ENCODE assay signal across 20 cellular contexts in genomic region chr1:46407636-46408035, GRCh38.
"Had no signal": no experiment of that assay in that cellular context is flagged by ENCODE, and none has a peak within 500 bp of the region (broad histone marks: within the 10 kb centered on the region; RNA-seq: fewer than 3 reads in every experiment).

No MANE protein-coding gene starts in this region.

- DNase-seq: activated CD4-positive, alpha-beta T cell treated with anti-CD3 and anti-CD28 coated beads, Interleukin-2, amount 10 ng/mL, durations not matched to agents 24 days and 14 days; activated CD4-positive, CD25-positive, alpha-beta regulatory T cell; activated CD8-positive, alpha-beta T cell treated with anti-CD3 and anti-CD28 coated beads for 36 hours; activated naive CD4-positive, alpha-beta T cell treated with anti-CD3 and anti-CD28 coated beads for 36 hours; activated T-cell treated with anti-CD3 and anti-CD28 coated beads, Interleukin-2, amount 50 U/mL, for 1 hour; effector CD8-positive, alpha-beta T cell; immature natural killer cell; left ventricle myocardium superior; natural killer cell; right cardiac atrium; stimulated activated CD4-positive, alpha-beta T cell treated with anti-CD3 and anti-CD28 coated beads, Interleukin-15, amount 100 ng/mL, for 24 hours; stimulated activated CD4-positive, alpha-beta T cell treated with anti-CD3 and anti-CD28 coated beads, Interleukin-2, amount 100 ng/mL, for 48 hours; stomach; T-helper 9 cell; trophoblast cell had no signal

- H3K27me3 ChIP-seq: esophagus muscularis mucosa, gastroesophageal sphincter, heart left ventricle, stomach had no signal

- H3K36me3 Mint-ChIP-seq: immature natural killer cell, natural killer cell had no signal

- H3K36me3 ChIP-seq: heart left ventricle had no signal

- H3K4me1 Mint-ChIP-seq: activated CD4-positive, alpha-beta T cell treated with anti-CD3 and anti-CD28 coated beads, Interleukin-2, amount 10 ng/mL, durations not matched to agents 24 days and 14 days; memory B cell had no signal

- H3K27me3 Mint-ChIP-seq: activated CD4-positive, alpha-beta T cell treated with anti-CD3 and anti-CD28 coated beads, Interleukin-2, amount 10 ng/mL, durations not matched to agents 24 days and 14 days; activated CD8-positive, alpha-beta T cell treated with anti-CD3 and anti-CD28 coated beads for 36 hours had no signal

- H3K4me3 Mint-ChIP-seq: activated CD4-positive, alpha-beta T cell treated with anti-CD3 and anti-CD28 coated beads, Interleukin-2, amount 10 ng/mL, durations not matched to agents 24 days and 14 days; activated CD8-positive, alpha-beta T cell treated with anti-CD3 and anti-CD28 coated beads for 36 hours; activated naive CD4-positive, alpha-beta T cell treated with anti-CD3 and anti-CD28 coated beads for 36 hours; memory B cell; natural killer cell had no signal

- H3K4me3 ChIP-seq: gastroesophageal sphincter, heart left ventricle, prostate gland, stomach had no signal

- H3K27ac ChIP-seq: esophagus muscularis mucosa, gastroesophageal sphincter, heart left ventricle, prostate gland, stomach had no signal

- H3K9me3 Mint-ChIP-seq: activated CD4-positive, alpha-beta T cell treated with anti-CD3 and anti-CD28 coated beads, Interleukin-2, amount 10 ng/mL, durations not matched to agents 24 days and 14 days; activated CD8-positive, alpha-beta T cell treated with anti-CD3 and anti-CD28 coated beads for 36 hours; activated naive CD4-positive, alpha-beta T cell treated with anti-CD3 and anti-CD28 coated beads for 36 hours; immature natural killer cell; memory B cell; natural killer cell had no signal

- H3K4me1 ChIP-seq: prostate gland had no signal

- H3K27ac Mint-ChIP-seq: activated CD4-positive, alpha-beta T cell treated with anti-CD3 and anti-CD28 coated beads, Interleukin-2, amount 10 ng/mL, durations not matched to agents 24 days and 14 days; activated CD8-positive, alpha-beta T cell treated with anti-CD3 and anti-CD28 coated beads for 36 hours; activated naive CD4-positive, alpha-beta T cell treated with anti-CD3 and anti-CD28 coated beads for 36 hours; memory B cell; natural killer cell had no signal

- ATAC-seq: activated CD8-positive, alpha-beta T cell treated with anti-CD3 and anti-CD28 coated beads for 36 hours; gastroesophageal sphincter; heart left ventricle; left ventricle myocardium superior; natural killer cell; right cardiac atrium had no signal

- H3K9me3 ChIP-seq: esophagus muscularis mucosa, gastroesophageal sphincter, heart left ventricle, prostate gland, stomach had no signal
